Comparison of ENCODE assay signal across 19 cellular contexts in the genomic region with DNA sequence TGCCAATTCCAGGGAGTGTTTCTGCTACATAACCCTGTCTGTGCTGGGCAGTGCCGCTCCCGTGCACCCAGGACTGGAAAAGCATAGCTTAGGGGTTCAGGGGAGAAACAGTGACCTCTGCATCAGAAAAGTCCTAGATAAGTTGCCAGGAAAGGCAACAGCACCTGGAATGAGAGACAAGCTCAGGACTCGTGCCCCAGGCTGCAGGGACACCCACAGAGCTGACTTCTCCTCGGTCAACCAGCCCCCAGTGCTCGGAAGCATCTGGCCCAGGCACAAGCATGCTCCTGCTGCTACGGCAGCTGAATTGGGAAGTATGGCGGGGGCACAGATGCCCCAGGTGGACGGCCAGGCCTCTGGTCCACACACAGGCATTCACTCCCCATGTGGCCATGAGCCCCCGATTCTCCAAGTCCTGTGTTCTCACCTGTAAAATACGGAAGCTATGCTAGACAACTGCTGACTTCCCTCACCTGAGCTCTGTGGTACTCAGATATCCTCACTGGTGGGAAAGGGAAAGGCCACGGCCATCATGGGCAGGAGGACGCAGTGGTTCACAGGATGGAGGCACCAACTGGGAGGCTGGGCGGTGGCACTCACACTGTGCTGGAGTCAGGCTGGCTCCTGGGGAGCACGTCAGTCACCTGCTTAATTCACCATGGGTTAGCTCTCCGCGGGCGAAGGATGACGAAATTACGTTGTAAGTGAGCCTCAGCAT.
DNase-seq lines count a peak whose midpoint lies in the region; ATAC-seq and TF ChIP-seq lines count a peak whose summit lies in the region.
"Had no signal": no experiment of that assay in that cellular context is flagged by ENCODE, and none has a peak within 500 bp of the region (broad histone marks: within the 10 kb centered on the region; RNA-seq: fewer than 3 reads in every experiment).

No MANE protein-coding gene starts in this region.

- no peak overlapping the region for H3K4me3 ChIP-seq in PC-9
- H3K4me3 ChIP-seq in mesendoderm (ENCODE audit: low read length): no peak overlapping the region

- H3K4me2 ChIP-seq in PC-9: no peak overlapping the region
- no peak overlapping the region for H3K4me2 ChIP-seq in mesendoderm (ENCODE audit: low read length)

- H4K5ac ChIP-seq in mesendoderm (ENCODE audit: low read length): no peak overlapping the region

- no peak overlapping the region for H3K9ac ChIP-seq in mesendoderm (ENCODE audit: low read length)

- POLR2A ChIA-PET in PC-9 (lab: Charles Lee; ENCODE audit: unreplicated experiment): no interaction called here

- WGBS in mesendoderm (ENCODE audit: extremely low coverage, insufficient coverage, low lambda C conversion rate): no CpG with 5 or more reads among the region's 19 CpGs

- H3K4me1 ChIP-seq in PC-9 (replicated peaks; ENCODE audit: insufficient read depth) (no peaks in the 10 kb centered on the region), mesendoderm (ENCODE audit: control insufficient read depth, low read depth, low read length) (no peaks in the 10 kb centered on the region)

- H4K20me1 ChIP-seq in PC-9 (ENCODE audit: insufficient read depth): peaks cover 8% of the 10 kb centered on the region; the same call in 1 of the 2 replicates

- peak; percentile 42 for DNase-seq in activated effector memory CD4-positive, alpha-beta T cell treated with anti-CD3 and anti-CD28 coated beads, Interleukin-2, amount 50 U/mL, for 16 hours
- no peak for DNase-seq in activated effector memory CD4-positive, alpha-beta T cell treated with Interleukin-2 at 50 U/mL for 16 hours
- peak; percentile 31 for DNase-seq in cerebellar cortex (ENCODE audit: low spot score)
- peak; percentile 65 for DNase-seq in mesenteric fat pad (ENCODE audit: low spot score)
- DNase-seq in PC-9: no peak
- no peak for DNase-seq in mesendoderm
- DNase-seq: 8988T, C1 segment of cervical spinal cord, GF-D8, GOT3, HCEC 1CT, NCI-H1105, NCI-H146, NCI-H2029, NCI-H226, NCI-H510A treated with DMSO at 0.1 percent for 48 hours, NCI-H748 treated with DMSO at 0.1 percent for 48 hours had no signal

- H3K56ac ChIP-seq in mesendoderm (ENCODE audit: low read length): no peak overlapping the region

- no peak overlapping the region for H3K27ac ChIP-seq in PC-9
- H3K27ac ChIP-seq in mesendoderm (ENCODE audit: low read depth, low read length): no peak overlapping the region

- H2BK120ac ChIP-seq in mesendoderm (ENCODE audit: low read depth, low read length): no peak overlapping the region

- no peaks in the 10 kb centered on the region for H3K9me3 ChIP-seq in PC-9 (ENCODE audit: insufficient read depth, low read depth)

- H2AK5ac ChIP-seq in mesendoderm (ENCODE audit: low read length): no peak overlapping the region

- CTCF ChIA-PET in PC-9 (lab: Charles Lee): no interaction called here

- H3K36me3 ChIP-seq in PC-9 (ENCODE audit: low read depth): no peaks in the 10 kb centered on the region
- no peaks in the 10 kb centered on the region for H3K36me3 ChIP-seq in mesendoderm (ENCODE audit: control insufficient read depth, insufficient read depth, low read length)

- intact Hi-C loops in PC-9 (cut with micrococcal nuclease; ENCODE audit: unreplicated experiment): no loop called here

- TF ChIP-seq CTCF in PC-9 (conservative IDR thresholded peaks at IDR 0.05): no peak

- BruUV-seq in PC-9 (replicated peaks; lab: Mats Ljungman, UMichigan): no TSS peak

- no peak overlapping the region for H3K23ac ChIP-seq in mesendoderm (ENCODE audit: low read length)

- H3K79me1 ChIP-seq in mesendoderm (ENCODE audit: low read length): no peaks in the 10 kb centered on the region

- no peak overlapping the region for H4K8ac ChIP-seq in mesendoderm (ENCODE audit: low read depth, low read length)

- no peak overlapping the region for H3K4ac ChIP-seq in mesendoderm (ENCODE audit: low read depth, low read length)

- no peaks in the 10 kb centered on the region for H3F3A ChIP-seq in PC-9 (ENCODE audit: insufficient read depth, low read depth)

- H2AFZ ChIP-seq in PC-9: no peak overlapping the region

- H3K27me3 ChIP-seq in PC-9 (ENCODE audit: insufficient read depth, low read depth): peaks cover 87% of the 10 kb centered on the region
- no peaks in the 10 kb centered on the region for H3K27me3 ChIP-seq in mesendoderm (ENCODE audit: insufficient read depth, low read length, poor library complexity)

- ATAC-seq in GM19351 (IDR thresholded peaks at IDR 0.05; ENCODE audit: unreplicated experiment): no peak
- ATAC-seq: Panc1 had no signal

- H2BK5ac ChIP-seq in mesendoderm (ENCODE audit: low read length): no peak overlapping the region

- no peak overlapping the region for H2BK15ac ChIP-seq in mesendoderm (replicated peaks; ENCODE audit: low read depth)

- H3K79me2 ChIP-seq in PC-9 (ENCODE audit: low read depth): no peaks in the 10 kb centered on the region
- no peaks in the 10 kb centered on the region for H3K79me2 ChIP-seq in mesendoderm (ENCODE audit: control insufficient read depth, insufficient read depth, low read length)

- H3K18ac ChIP-seq in mesendoderm (ENCODE audit: low read length): no peak overlapping the region

- H3K9me2 ChIP-seq in PC-9 (ENCODE audit: insufficient read depth): no peaks in the 10 kb centered on the region

Comparison
In these comparisons a context has a peak if more than half of its experiments do, and no peak if none do; other contexts are left out.
1. DNase-seq: peak in activated effector memory CD4-positive, alpha-beta T cell treated with anti-CD3 and anti-CD28 coated beads, Interleukin-2, amount 50 U/mL, for 16 hours (single experiment), cerebellar cortex (single experiment) and mesenteric fat pad (single experiment); none in activated effector memory CD4-positive, alpha-beta T cell treated with Interleukin-2 at 50 U/mL for 16 hours (single experiment), PC-9 (0 of 2) and mesendoderm (single experiment).